Comparison of ENCODE assay signal across 1 cellular context in genomic region chr11:47846998-47847397, GRCh38.
TF ChIP-seq lines count a peak whose summit lies in the region.

No MANE protein-coding gene starts in this region.

TF ChIP-seq in H1, 55 proteins besides CTCF, POLR2A, EP300 and RAD21 (continued from another document):
- TF ChIP-seq E2F6 (IDR thresholded peaks at IDR 0.05) (no peak), SP4 (IDR thresholded peaks at IDR 0.05; ENCODE audit: low read length) (no peak), TCF12 (IDR thresholded peaks at IDR 0.05; ENCODE audit: low read depth, low read length) (no peak), SIRT6 (IDR thresholded peaks at IDR 0.05; ENCODE audit: low read length) (no peak), TEAD4 (IDR thresholded peaks at IDR 0.05; ENCODE audit: low read depth, low read length) (no peak), TAF1 (IDR thresholded peaks at IDR 0.05; ENCODE audit: low read depth, low read length) (no peak), CEBPB (IDR thresholded peaks at IDR 0.05; ENCODE audit: low read depth, low read length) (no peak), TAF7 (optimal IDR thresholded peaks at IDR 0.05; ENCODE audit: borderline replicate concordance, low read depth, low read length) (no peak), JUND (IDR thresholded peaks at IDR 0.05; ENCODE audit: low read length) (no peak)
